Comparison of ENCODE assay signal across 1 cellular context in genomic region chr17:75263051-75263450, GRCh38.
TF ChIP-seq lines count a peak whose summit lies in the region.

No MANE protein-coding gene starts in this region.

TF ChIP-seq in HepG2, 621 proteins besides CTCF, POLR2A, EP300 and RAD21:
- no peak for TF ChIP-seq GABPA (IDR thresholded peaks at IDR 0.05; ENCODE audit: low read depth, low read length)
- no peak for TF ChIP-seq GABPA (CRISPR knock-in tag; IDR thresholded peaks at IDR 0.05; ENCODE audit: low read depth)
- peak; percentile 59 for TF ChIP-seq STAG1 (CRISPR knock-in tag; IDR thresholded peaks at IDR 0.05)
